In genomic region chr19:3771906-3772450, GRCh38 we compare ENCODE assay signal across 18 cellular contexts. TPM values are rescaled to one million over a fixed set of nuclear protein-coding genes. Genes with fewer than 3 reads are reported as not detected.
"Had no signal": no experiment of that assay in that cellular context is flagged by ENCODE, and none has a peak within 500 bp of the region (broad histone marks: within the 10 kb centered on the region; RNA-seq: fewer than 3 reads in every experiment).

TSS of gene RAX2 (minus strand) at chr19:3772228. CDS start at chr19:3771742, 486 bp downstream.

- H3K4me3 Mint-ChIP-seq: T-helper 1 cell treated with Interleukin-12 subunit alpha and Interleukin-12 subunit beta and Interleukin-4 antibody, amounts not matched to agents 30 μg/mL and 1 μg/mL, for 36 hours had no signal

- H3K27me3 ChIP-seq: gastrocnemius medialis, heart right ventricle, right atrium auricular region had no signal

- FAIRE-seq: kidney, small intestine, TTC549 had no signal

- ATAC-seq: activated CD4-positive, CD25-positive, alpha-beta regulatory T cell treated with anti-CD3 and anti-CD28 coated beads, Interleukin-2, amount 50 U/mL, for 24 hours; gastrocnemius medialis; heart right ventricle; left ventricle myocardium superior had no signal

- H3K27ac ChIP-seq: epithelial cell of prostate, gastrocnemius medialis, heart right ventricle, right atrium auricular region, tibial artery had no signal

- DNase-seq: activated CD4-positive, alpha-beta T cell treated with anti-CD3 and anti-CD28 coated beads, Interleukin-2, amount 50 U/mL, for 4 hours; activated gamma-delta T cell treated with Interleukin-2 at 50 U/mL for 16 hours; activated T-cell treated with anti-CD3 and anti-CD28 coated beads, Interleukin-2, amount 50 U/mL, for 48 hours; caudate nucleus; cortex of kidney; effector CD8-positive, alpha-beta T cell; gastrocnemius medialis; heart right ventricle; kidney; left ventricle myocardium superior; small intestine; tibial artery had no signal

- H3K27ac Mint-ChIP-seq: T-helper 1 cell treated with Interleukin-12 subunit alpha and Interleukin-12 subunit beta and Interleukin-4 antibody, amounts not matched to agents 30 μg/mL and 1 μg/mL, for 36 hours had no signal

- H3K4me3 ChIP-seq: gastrocnemius medialis, heart right ventricle, right atrium auricular region, tibial artery had no signal

- H3K9me3 ChIP-seq: gastrocnemius medialis, heart right ventricle, right atrium auricular region, tibial artery had no signal

- H3K9me3 Mint-ChIP-seq: T-helper 1 cell treated with Interleukin-12 subunit alpha and Interleukin-12 subunit beta and Interleukin-4 antibody, amounts not matched to agents 30 μg/mL and 1 μg/mL, for 36 hours had no signal

RNA-seq across cellular contexts. Expression of gene RAX2, which starts in this region (rescaled TPM):
- total RNA-seq: gastrocnemius medialis, heart right ventricle, kidney, left ventricle myocardium superior, mesenteric fat pad, right atrium auricular region had no signal
